ENCODE assay signal across 1 cellular context in the genomic region with DNA sequence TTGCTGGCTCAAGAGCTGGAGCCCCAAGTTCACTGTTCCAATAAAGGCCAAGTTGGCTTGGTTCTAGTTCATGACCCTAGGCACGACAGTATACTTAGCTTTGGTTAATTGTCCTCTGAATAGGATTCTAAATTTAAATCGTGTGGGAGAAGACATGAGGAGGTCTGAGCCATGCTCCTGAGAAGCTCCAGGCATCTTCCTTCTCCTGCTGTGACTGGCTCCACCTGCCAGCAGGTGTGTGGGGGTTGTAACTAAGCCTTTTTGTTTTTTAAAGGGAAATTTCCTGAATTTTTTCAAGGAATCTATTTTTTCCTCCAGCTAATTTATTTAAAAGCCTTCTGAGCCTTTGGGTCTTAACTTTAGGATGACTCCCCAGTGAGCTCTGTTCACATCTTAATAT.
TF ChIP-seq lines count a peak whose summit lies in the region.

No MANE protein-coding gene starts in this region.

TF ChIP-seq in GM23338, 12 proteins besides CTCF, POLR2A, EP300 and RAD21 (continued from another document):
- TF ChIP-seq, protein P1, sequence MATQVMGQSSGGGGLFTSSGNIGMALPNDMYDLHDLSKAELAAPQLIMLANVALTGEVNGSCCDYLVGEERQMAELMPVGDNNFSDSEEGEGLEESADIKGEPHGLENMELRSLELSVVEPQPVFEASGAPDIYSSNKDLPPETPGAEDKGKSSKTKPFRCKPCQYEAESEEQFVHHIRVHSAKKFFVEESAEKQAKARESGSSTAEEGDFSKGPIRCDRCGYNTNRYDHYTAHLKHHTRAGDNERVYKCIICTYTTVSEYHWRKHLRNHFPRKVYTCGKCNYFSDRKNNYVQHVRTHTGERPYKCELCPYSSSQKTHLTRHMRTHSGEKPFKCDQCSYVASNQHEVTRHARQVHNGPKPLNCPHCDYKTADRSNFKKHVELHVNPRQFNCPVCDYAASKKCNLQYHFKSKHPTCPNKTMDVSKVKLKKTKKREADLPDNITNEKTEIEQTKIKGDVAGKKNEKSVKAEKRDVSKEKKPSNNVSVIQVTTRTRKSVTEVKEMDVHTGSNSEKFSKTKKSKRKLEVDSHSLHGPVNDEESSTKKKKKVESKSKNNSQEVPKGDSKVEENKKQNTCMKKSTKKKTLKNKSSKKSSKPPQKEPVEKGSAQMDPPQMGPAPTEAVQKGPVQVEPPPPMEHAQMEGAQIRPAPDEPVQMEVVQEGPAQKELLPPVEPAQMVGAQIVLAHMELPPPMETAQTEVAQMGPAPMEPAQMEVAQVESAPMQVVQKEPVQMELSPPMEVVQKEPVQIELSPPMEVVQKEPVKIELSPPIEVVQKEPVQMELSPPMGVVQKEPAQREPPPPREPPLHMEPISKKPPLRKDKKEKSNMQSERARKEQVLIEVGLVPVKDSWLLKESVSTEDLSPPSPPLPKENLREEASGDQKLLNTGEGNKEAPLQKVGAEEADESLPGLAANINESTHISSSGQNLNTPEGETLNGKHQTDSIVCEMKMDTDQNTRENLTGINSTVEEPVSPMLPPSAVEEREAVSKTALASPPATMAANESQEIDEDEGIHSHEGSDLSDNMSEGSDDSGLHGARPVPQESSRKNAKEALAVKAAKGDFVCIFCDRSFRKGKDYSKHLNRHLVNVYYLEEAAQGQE (IDR thresholded peaks at IDR 0.05; ENCODE audit: unreplicated experiment) = no peak
- TF ChIP-seq EZH2phosphoT487 (IDR thresholded peaks at IDR 0.05; ENCODE audit: unreplicated experiment) (no peak), ZNF114 (CRISPR knock-in tag; IDR thresholded peaks at IDR 0.05) (no peak), CREB1 (CRISPR knock-in tag; IDR thresholded peaks at IDR 0.05; ENCODE audit: low read depth) (no peak), POLR2AphosphoS5 (IDR thresholded peaks at IDR 0.05; ENCODE audit: low read depth) (no peak), STAT1 (IDR thresholded peaks at IDR 0.05; ENCODE audit: unreplicated experiment) (no peak), NANOG (IDR thresholded peaks at IDR 0.05; ENCODE audit: borderline replicate concordance) (no peak), ZNF331 (CRISPR knock-in tag; IDR thresholded peaks at IDR 0.05; ENCODE audit: low read depth) (no peak), JUNB (IDR thresholded peaks at IDR 0.05; ENCODE audit: unreplicated experiment) (no peak), EZH2 (IDR thresholded peaks at IDR 0.05; ENCODE audit: low read depth, unreplicated experiment) (no peak)
- TF ChIP-seq, protein P2, sequence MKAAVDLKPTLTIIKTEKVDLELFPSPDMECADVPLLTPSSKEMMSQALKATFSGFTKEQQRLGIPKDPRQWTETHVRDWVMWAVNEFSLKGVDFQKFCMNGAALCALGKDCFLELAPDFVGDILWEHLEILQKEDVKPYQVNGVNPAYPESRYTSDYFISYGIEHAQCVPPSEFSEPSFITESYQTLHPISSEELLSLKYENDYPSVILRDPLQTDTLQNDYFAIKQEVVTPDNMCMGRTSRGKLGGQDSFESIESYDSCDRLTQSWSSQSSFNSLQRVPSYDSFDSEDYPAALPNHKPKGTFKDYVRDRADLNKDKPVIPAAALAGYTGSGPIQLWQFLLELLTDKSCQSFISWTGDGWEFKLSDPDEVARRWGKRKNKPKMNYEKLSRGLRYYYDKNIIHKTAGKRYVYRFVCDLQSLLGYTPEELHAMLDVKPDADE (IDR thresholded peaks at IDR 0.05) = no peak
TF ChIP-seq in GM23338: peak in this region for 0.
